15 cellular contexts compared by ENCODE assay signal in genomic region chr19:39720144-39720543, GRCh38. TPM values are rescaled to one million over a fixed set of nuclear protein-coding genes. Genes with fewer than 3 reads are reported as not detected.
"Had no signal": no experiment of that assay in that cellular context is flagged by ENCODE, and none has a peak within 500 bp of the region (broad histone marks: within the 10 kb centered on the region; RNA-seq: fewer than 3 reads in every experiment).

No MANE protein-coding gene starts in this region.

RNA-seq across cellular contexts. Expression of gene LGALS14, which starts 15.9 kb away (rescaled TPM):
- total RNA-seq: stomach, subcutaneous adipose tissue, suprapubic skin, temporal lobe, testis, thoracic aorta, thyroid gland, tibial nerve, transverse colon, upper lobe of left lung, upper lobe of right lung, ureter, urinary bladder, uterus, vagina had no signal
- polyA plus RNA-seq: stomach, urinary bladder had no signal

RNA-seq across cellular contexts. Expression of gene CLC, which starts 17.7 kb away (rescaled TPM):
- total RNA-seq: subcutaneous adipose tissue, suprapubic skin, temporal lobe, testis, thoracic aorta, thyroid gland, tibial nerve, transverse colon, upper lobe of left lung, upper lobe of right lung, ureter, uterus, vagina had no signal
- polyA plus RNA-seq: urinary bladder had no signal

RNA-seq across cellular contexts. Expression of gene LEUTX, which starts 58.5 kb away (rescaled TPM):
- total RNA-seq: stomach, subcutaneous adipose tissue, suprapubic skin, temporal lobe, testis, thoracic aorta, thyroid gland, tibial nerve, transverse colon, upper lobe of left lung, upper lobe of right lung, ureter, urinary bladder, uterus, vagina had no signal
- polyA plus RNA-seq: stomach, urinary bladder had no signal
